Comparison of ENCODE assay signal across 12 cellular contexts in genomic region chr7:13276977-13277376, GRCh38.
DNase-seq lines count a peak whose midpoint lies in the region; ATAC-seq, FAIRE-seq and TF ChIP-seq lines count a peak whose summit lies in the region.
"Had no signal": no experiment of that assay in that cellular context is flagged by ENCODE, and none has a peak within 500 bp of the region (broad histone marks: within the 10 kb centered on the region; RNA-seq: fewer than 3 reads in every experiment).

No MANE protein-coding gene starts in this region.

- no peak overlapping the region for H2AK5ac ChIP-seq in H9 (ENCODE audit: insufficient read length, low read length)

- H3K4me3 ChIP-seq in gastroesophageal sphincter: no peak overlapping the region

- no peaks in the 10 kb centered on the region for H3K79me2 ChIP-seq in H9 (ENCODE audit: insufficient read depth, low read length)

- no peak for ATAC-seq in gastroesophageal sphincter
- ATAC-seq: natural killer cell had no signal

- H2BK15ac ChIP-seq in H9 (ENCODE audit: low read depth, low read length): no peak overlapping the region

- H3K27ac Mint-ChIP-seq in CD14-positive monocyte: no peak overlapping the region
- no peak overlapping the region for H3K27ac Mint-ChIP-seq in H9
- H3K27ac Mint-ChIP-seq: natural killer cell had no signal

- H3K9me3 ChIP-seq in H9 (ENCODE audit: control insufficient read depth, low read depth, low read length) (no peaks in the 10 kb centered on the region), gastroesophageal sphincter (no peaks in the 10 kb centered on the region)

- no peaks in the 10 kb centered on the region for H3K23me2 ChIP-seq in H9 (ENCODE audit: insufficient read length, low read depth, low read length, poor library complexity, severe bottlenecking)

- H3K56ac ChIP-seq in H9 (ENCODE audit: insufficient read length, low read depth, low read length): no peak overlapping the region

- no peak overlapping the region for H3K14ac ChIP-seq in H9 (ENCODE audit: insufficient read depth, low read length)

- DNase-seq in CD14-positive monocyte (ENCODE audit: low spot score) (no peak), H9 (no peak), iris pigment epithelial cell (ENCODE audit: low read depth) (peak; percentile 6), NCI-H2171 treated with DMSO at 0.1 percent for 48 hours (lab: John Stamatoyannopoulos, UW) (no peak), DMS114 treated with DMSO at 0.1 percent for 48 hours (lab: John Stamatoyannopoulos, UW; ENCODE audit: unreplicated experiment) (no peak)
- DNase-seq in activated CD4-positive, alpha-beta T cell treated with anti-CD3 and anti-CD28 coated beads, Interleukin-2, amount 50 U/mL, for 1 hour: no peak
- DNase-seq: kidney; natural killer cell; stimulated activated naive CD4-positive, alpha-beta T cell had no signal

- H3T11ph ChIP-seq in H9 (ENCODE audit: low read length): no peak overlapping the region

- H2BK5ac ChIP-seq in H9 (ENCODE audit: insufficient read length, low read length): no peak overlapping the region

- H2BK120ac ChIP-seq in H9 (ENCODE audit: low read depth, low read length, poor library complexity, severe bottlenecking): no peak overlapping the region

- no peaks in the 10 kb centered on the region for H4K20me1 ChIP-seq in H9 (ENCODE audit: control insufficient read depth, insufficient read depth, insufficient read length)

- H3K27ac ChIP-seq in H9 (ENCODE audit: insufficient read length, low read depth, low read length) (no peak overlapping the region), gastroesophageal sphincter (no peak overlapping the region)

- no peak overlapping the region for H2BK12ac ChIP-seq in H9 (ENCODE audit: insufficient read length, low read depth, low read length)

- FAIRE-seq in TTC549 (lab: Jason Lieb, UNC): peak; percentile 17
- FAIRE-seq: bronchial epithelial cell, kidney had no signal

- H2BK20ac ChIP-seq in H9 (ENCODE audit: low read depth, low read length, poor library complexity, severe bottlenecking): no peak overlapping the region

- no peaks in the 10 kb centered on the region for H3K79me1 ChIP-seq in H9 (ENCODE audit: insufficient read depth, low read depth, low read length, poor library complexity, severe bottlenecking)

- no peak for TF ChIP-seq EP300 in gastroesophageal sphincter (IDR thresholded peaks at IDR 0.05)

- intact Hi-C loops in CD14-positive monocyte (cut with micrococcal nuclease): no loop called here

- no peak overlapping the region for H3K23ac ChIP-seq in H9 (ENCODE audit: insufficient read length, low read depth, low read length)

- H3K4me2 ChIP-seq in H9 (ENCODE audit: insufficient read depth, insufficient read length, low read length): no peak overlapping the region

- H3K4me3 Mint-ChIP-seq in CD14-positive monocyte (no peak overlapping the region), H9 (no peak overlapping the region)
- H3K4me3 Mint-ChIP-seq: natural killer cell had no signal

- H3K9me3 Mint-ChIP-seq in CD14-positive monocyte (peaks cover 0 to 7% (median 4%) of the 10 kb centered on the region in 7 donors), H9 (peaks cover 18 to 25% of the 10 kb centered on the region in 2 experiments)
- H3K9me3 Mint-ChIP-seq: natural killer cell had no signal

- no peak overlapping the region for H2AFZ ChIP-seq in H9 (ENCODE audit: low read length)

- H3K4ac ChIP-seq in H9 (ENCODE audit: low read depth, low read length): no peak overlapping the region

- H4K91ac ChIP-seq in H9 (ENCODE audit: insufficient read length, low read depth, low read length): no peak overlapping the region

- no peak overlapping the region for H3K9ac ChIP-seq in H9 (ENCODE audit: extremely low read depth, insufficient read length, low read length)

- H4K5ac ChIP-seq in H9 (ENCODE audit: insufficient read length, low read depth, low read length): no peak overlapping the region

- H3K18ac ChIP-seq in H9 (ENCODE audit: insufficient read length, low read depth, low read length): no peak overlapping the region

- H3K27me3 Mint-ChIP-seq in CD14-positive monocyte (ENCODE audit: low read depth in 3 of 3) (peaks cover 0 to 2% (median 1%) of the 10 kb centered on the region in 3 donors), H9 (ENCODE audit: low read depth) (peaks cover 2% of the 10 kb centered on the region; the same call in 1 of the 2 replicates)

- no peak overlapping the region for H4K8ac ChIP-seq in H9 (replicated peaks; ENCODE audit: insufficient read length, low read depth, low read length)

- TF ChIP-seq CTCF in CD14-positive monocyte (IDR thresholded peaks at IDR 0.05) (peak; percentile 32), H9 (conservative IDR thresholded peaks at IDR 0.05) (peak; percentile 75), gastroesophageal sphincter (IDR thresholded peaks at IDR 0.05) (no peak)

- H3K4me1 ChIP-seq in H9 (ENCODE audit: insufficient read depth, low read length) (no peaks in the 10 kb centered on the region), gastroesophageal sphincter (no peaks in the 10 kb centered on the region)

- no peaks in the 10 kb centered on the region for H3K36me3 Mint-ChIP-seq in CD14-positive monocyte
- H3K36me3 Mint-ChIP-seq in H9 (ENCODE audit: insufficient read depth in 1 of 3, low read depth in 3 of 3): peaks cover 8 to 25% (median 13%) of the 10 kb centered on the region in 3 experiments
- H3K36me3 Mint-ChIP-seq: natural killer cell had no signal

- H3K4me1 Mint-ChIP-seq in CD14-positive monocyte (no peaks in the 10 kb centered on the region), H9 (no peaks in the 10 kb centered on the region)
- H3K4me1 Mint-ChIP-seq: natural killer cell had no signal

- H3K36me3 ChIP-seq in gastroesophageal sphincter: no peaks in the 10 kb centered on the region

- no peaks in the 10 kb centered on the region for H3K27me3 ChIP-seq in H9 (ENCODE audit: insufficient read depth, low read length)
- H3K27me3 ChIP-seq in gastroesophageal sphincter: no peaks in the 10 kb centered on the region

- TF ChIP-seq POLR2A in gastroesophageal sphincter (IDR thresholded peaks at IDR 0.05): no peak

Comparison
In these comparisons a context has a peak if more than half of its experiments do, and no peak if none do; other contexts are left out.
1. CTCF ChIP-seq: peak in CD14-positive monocyte (single experiment) and H9 (single experiment); none in gastroesophageal sphincter (0 of 4).